Comparison of ENCODE assay signal across 15 cellular contexts in the genomic region with DNA sequence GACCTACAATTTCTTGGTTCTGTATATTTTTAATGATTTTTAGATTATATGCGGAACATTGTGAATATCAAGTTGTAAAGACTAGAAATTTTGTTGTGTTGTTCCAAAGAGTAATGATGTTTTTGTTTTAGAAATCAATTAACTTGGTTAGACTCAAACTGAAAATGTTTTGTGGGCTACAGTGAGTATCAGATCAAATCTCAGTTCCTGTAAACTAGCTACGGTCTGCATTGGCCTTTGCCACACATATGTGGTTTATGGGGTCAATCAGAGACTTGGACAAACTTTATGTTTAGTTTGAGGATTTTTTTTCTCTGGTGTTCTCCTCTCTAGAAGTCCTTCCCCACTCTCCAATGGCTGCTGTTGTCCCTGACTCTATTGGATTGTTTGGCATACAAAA.
DNase-seq lines count a peak whose midpoint lies in the region; ATAC-seq, FAIRE-seq and TF ChIP-seq lines count a peak whose summit lies in the region.
"Had no signal": no experiment of that assay in that cellular context is flagged by ENCODE, and none has a peak within 500 bp of the region (broad histone marks: within the 10 kb centered on the region; RNA-seq: fewer than 3 reads in every experiment).

No MANE protein-coding gene starts in this region.

- WGBS in adrenal gland, 4 donors: 66 to 76% (median 67%) methylated on average over 2 of the region's 2 CpGs

- no peaks in the 10 kb centered on the region for H3K36me3 ChIP-seq in adrenal gland (replicated peaks in 1 of 2)
- H3K36me3 ChIP-seq: tibial nerve had no signal

- no peaks in the 10 kb centered on the region for H3K9me3 ChIP-seq in adrenal gland (replicated peaks in 1 of 3)
- H3K9me3 ChIP-seq: tibial nerve had no signal

- no peaks in the 10 kb centered on the region for H3K27me3 ChIP-seq in adrenal gland
- H3K27me3 ChIP-seq: tibial nerve had no signal

- H3K27ac ChIP-seq in adrenal gland: no peak overlapping the region
- H3K27ac ChIP-seq: SK-N-MC, tibial nerve had no signal

- H3K4me1 ChIP-seq in adrenal gland (replicated peaks in 1 of 2): no peaks in the 10 kb centered on the region
- H3K4me1 ChIP-seq: tibial nerve had no signal

- FAIRE-seq in frontal cortex (lab: Jason Lieb, UNC): no peak
- FAIRE-seq: astrocyte had no signal

- TF ChIP-seq POLR2A in adrenal gland (IDR thresholded peaks at IDR 0.05): no peak

- no peak for TF ChIP-seq CTCF in adrenal gland (IDR thresholded peaks at IDR 0.05)

- DNase-seq in NCI-H69 (lab: John Stamatoyannopoulos, UW): no peak
- no peak for DNase-seq in NCI-H128 (lab: John Stamatoyannopoulos, UW; ENCODE audit: unreplicated experiment)
- DNase-seq in adrenal gland: no peak
- no peak for DNase-seq in frontal cortex (ENCODE audit: low spot score in 2 of 2)
- DNase-seq: activated CD4-positive, CD25-positive, alpha-beta regulatory T cell treated with anti-CD3 and anti-CD28 coated beads, Interleukin-2, amount 50 U/mL, for 72 hours; activated T-cell treated with anti-CD3 and anti-CD28 coated beads, Interleukin-2, amount 50 U/mL, for 72 hours; DMS153; NCI-H1417 had no signal

- ATAC-seq in GM18498 (IDR thresholded peaks at IDR 0.05; ENCODE audit: unreplicated experiment): peak; percentile 97
- ATAC-seq in GM19397 (IDR thresholded peaks at IDR 0.05; ENCODE audit: unreplicated experiment): peak; percentile 96
- ATAC-seq in HG02642 (IDR thresholded peaks at IDR 0.05; ENCODE audit: poor library complexity, unreplicated experiment): peak; percentile 94
- ATAC-seq in HG03196 (IDR thresholded peaks at IDR 0.05; ENCODE audit: unreplicated experiment): peak; percentile 98
- ATAC-seq: activated T-cell treated with anti-CD3 and anti-CD28 coated beads, Interleukin-2, amount 50 U/mL, for 72 hours had no signal

- no peak overlapping the region for H3K4me3 ChIP-seq in adrenal gland
- H3K4me3 ChIP-seq: SK-N-MC, tibial nerve had no signal

- intact Hi-C loops in adrenal gland (cut with DNase I): no loop called here
